Comparison of ENCODE assay signal across 23 cellular contexts in the genomic region with DNA sequence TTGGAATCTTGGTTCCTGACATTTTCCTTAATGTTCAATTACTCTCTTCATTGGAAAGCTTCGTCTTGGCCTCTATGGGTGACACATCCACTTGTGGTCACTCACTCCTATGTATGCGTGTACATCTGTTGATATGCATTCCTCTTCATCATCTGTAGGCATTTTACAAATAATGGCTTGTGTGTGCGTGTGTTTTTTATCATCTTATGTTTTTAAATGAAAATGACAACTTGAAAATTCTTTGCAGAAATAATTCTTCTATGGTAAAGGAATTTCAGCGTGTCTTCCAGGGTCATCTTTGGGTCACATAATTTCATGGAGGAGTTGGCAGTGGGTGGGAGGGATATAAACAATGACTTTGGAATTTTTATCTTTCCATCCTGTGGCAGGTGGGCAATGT.
"Had no signal": no experiment of that assay in that cellular context is flagged by ENCODE, and none has a peak within 500 bp of the region (broad histone marks: within the 10 kb centered on the region; RNA-seq: fewer than 3 reads in every experiment).

No MANE protein-coding gene starts in this region.

- H3K27ac ChIP-seq: ascending aorta, foreskin keratinocyte, heart left ventricle, pancreas, prostate gland, stomach, thyroid gland, upper lobe of right lung had no signal

- H3K4me3 ChIP-seq: ascending aorta, heart left ventricle, pancreas, prostate gland, stomach, thyroid gland, upper lobe of right lung had no signal

- DNase-seq: activated B cell treated with CpG ODN at 0.5 μM for 24 hours; activated CD4-positive, alpha-beta T cell treated with anti-CD3 and anti-CD28 coated beads, Interleukin-2, amount 50 U/mL, for 1 hour; activated CD8-positive, alpha-beta T cell treated with anti-CD3 and anti-CD28 coated beads for 36 hours; activated naive CD4-positive, alpha-beta T cell; activated T-cell treated with anti-CD3 and anti-CD28 coated beads, Interleukin-2, amount 50 U/mL, for 48 hours; caudate nucleus; cortex of kidney; foreskin keratinocyte; heart left ventricle; kidney glomerular epithelial cell; pancreas; retina; stimulated activated CD4-positive, alpha-beta T cell treated with anti-CD3 and anti-CD28 coated beads, Interleukin-15, amount 100 ng/mL, for 24 hours; stimulated activated CD4-positive, alpha-beta T cell treated with anti-CD3 and anti-CD28 coated beads, Interleukin-2, amount 100 ng/mL, for 24 hours; stimulated activated naive B cell treated with anti-CD40 and anti-IgM and Interleukin-4, amounts not matched to agents 10 μg/mL and 1 μg/mL and 100 μg/mL, for 72 hours; stomach; T-helper 2 cell; thyroid gland; upper lobe of right lung had no signal

- H3K4me3 Mint-ChIP-seq: activated B cell treated with CpG ODN at 0.5 μM for 24 hours; activated CD8-positive, alpha-beta T cell treated with anti-CD3 and anti-CD28 coated beads for 36 hours; stimulated activated naive B cell treated with anti-CD40 and anti-IgM and Interleukin-4, amounts not matched to agents 10 μg/mL and 1 μg/mL and 100 μg/mL, for 72 hours had no signal

- H3K36me3 Mint-ChIP-seq: activated naive CD4-positive, alpha-beta T cell treated with anti-CD3 and anti-CD28 coated beads, Interleukin-2, amount 50 U/mL, for 72 hours; stimulated activated naive B cell treated with anti-CD40 and anti-IgM and Interleukin-4, amounts not matched to agents 10 μg/mL and 1 μg/mL and 100 μg/mL, for 72 hours had no signal

- H3K36me3 ChIP-seq: ascending aorta, heart left ventricle, pancreas, prostate gland, stomach, thyroid gland, upper lobe of right lung had no signal

- H3K4me1 ChIP-seq: ascending aorta, heart left ventricle, pancreas, prostate gland, stomach, thyroid gland, upper lobe of right lung had no signal

- H3K27me3 Mint-ChIP-seq: activated B cell treated with CpG ODN at 0.5 μM for 24 hours; activated CD8-positive, alpha-beta T cell treated with anti-CD3 and anti-CD28 coated beads for 36 hours; stimulated activated naive B cell treated with anti-CD40 and anti-IgM and Interleukin-4, amounts not matched to agents 10 μg/mL and 1 μg/mL and 100 μg/mL, for 72 hours had no signal

- H3K4me1 Mint-ChIP-seq: activated B cell treated with CpG ODN at 0.5 μM for 24 hours; stimulated activated naive B cell treated with anti-CD40 and anti-IgM and Interleukin-4, amounts not matched to agents 10 μg/mL and 1 μg/mL and 100 μg/mL, for 72 hours had no signal

- H3K9me3 Mint-ChIP-seq: activated B cell treated with CpG ODN at 0.5 μM for 24 hours; activated T-helper 2 cell treated with anti-CD3 and anti-CD28 coated beads, Interferon-gamma antibody, Interleukin-2, Interleukin-4, amounts not matched to agents 10 μg/mL and 5 μg/mL and 100 μg/mL, durations not matched to agents 14 hours and 24 hours and 36 hours had no signal

- H3K9me3 ChIP-seq: ascending aorta, heart left ventricle, pancreas, prostate gland, stomach, thyroid gland, upper lobe of right lung had no signal

- H3K27me3 ChIP-seq: ascending aorta, foreskin keratinocyte, heart left ventricle, pancreas, stomach, thyroid gland, upper lobe of right lung had no signal

- H3K27ac Mint-ChIP-seq: activated B cell treated with CpG ODN at 0.5 μM for 24 hours; activated CD8-positive, alpha-beta T cell treated with anti-CD3 and anti-CD28 coated beads for 36 hours; activated naive CD4-positive, alpha-beta T cell treated with anti-CD3 and anti-CD28 coated beads, Interleukin-2, amount 50 U/mL, for 72 hours; activated T-helper 2 cell treated with anti-CD3 and anti-CD28 coated beads, Interferon-gamma antibody, Interleukin-2, Interleukin-4, amounts not matched to agents 10 μg/mL and 5 μg/mL and 100 μg/mL, durations not matched to agents 14 hours and 24 hours and 36 hours; stimulated activated naive B cell treated with anti-CD40 and anti-IgM and Interleukin-4, amounts not matched to agents 10 μg/mL and 1 μg/mL and 100 μg/mL, for 72 hours had no signal
